32 cellular contexts compared by ENCODE assay signal in genomic region chr1:11643782-11644181, GRCh38. TPM values are rescaled to one million over a fixed set of nuclear protein-coding genes. Genes with fewer than 3 reads are reported as not detected.
"Had no signal": no experiment of that assay in that cellular context is flagged by ENCODE, and none has a peak within 500 bp of the region (broad histone marks: within the 10 kb centered on the region; RNA-seq: fewer than 3 reads in every experiment).

No MANE protein-coding gene starts in this region.

- H3K4me3 Mint-ChIP-seq: activated CD4-positive, alpha-beta memory T cell treated with anti-CD3 and anti-CD28 coated beads for 36 hours; activated CD4-positive, alpha-beta T cell treated with anti-CD3 and anti-CD28 coated beads for 36 hours; activated CD4-positive, alpha-beta T cell treated with anti-CD3 and anti-CD28 coated beads, Interleukin-2, amount 10 ng/mL, durations not matched to agents 24 days and 14 days; activated CD8-positive, alpha-beta memory T cell treated with anti-CD3 and anti-CD28 coated beads, Interleukin-2, amount 10 ng/mL, durations not matched to agents 7 days and 5 days; activated CD8-positive, alpha-beta T cell treated with anti-CD3 and anti-CD28 coated beads, Interleukin-2, amount 10 ng/mL, durations not matched to agents 7 days and 5 days; activated naive CD4-positive, alpha-beta T cell treated with anti-CD3 and anti-CD28 coated beads for 36 hours; activated naive CD8-positive, alpha-beta T cell; activated T-helper 1 cell treated with anti-CD3 and anti-CD28 coated beads, Interleukin-12 subunit alpha, Interleukin-12 subunit beta, Interleukin-2, Interleukin-4 antibody, amounts not matched to agents 30 ng/mL and 10 ng/mL and 1 ng/mL, durations not matched to agents 14 hours and 24 hours and 36 hours; central memory CD8-positive, alpha-beta T cell; dendritic cell treated with granulocyte-macrophage colony-stimulating factor and Interleukin-4, amounts not matched to agents 40 ng/mL and 50 ng/mL, for 4 days; endodermal cell had no signal

- H3K27ac Mint-ChIP-seq: activated CD4-positive, alpha-beta memory T cell treated with anti-CD3 and anti-CD28 coated beads for 36 hours; activated CD4-positive, alpha-beta T cell treated with anti-CD3 and anti-CD28 coated beads for 36 hours; activated CD4-positive, alpha-beta T cell treated with anti-CD3 and anti-CD28 coated beads, Interleukin-2, amount 10 ng/mL, durations not matched to agents 24 days and 14 days; activated CD8-positive, alpha-beta memory T cell treated with anti-CD3 and anti-CD28 coated beads, Interleukin-2, amount 10 ng/mL, durations not matched to agents 7 days and 5 days; activated CD8-positive, alpha-beta T cell treated with anti-CD3 and anti-CD28 coated beads, Interleukin-2, amount 10 ng/mL, durations not matched to agents 7 days and 5 days; activated naive CD4-positive, alpha-beta T cell treated with anti-CD3 and anti-CD28 coated beads for 36 hours; activated naive CD8-positive, alpha-beta T cell; activated T-helper 1 cell treated with anti-CD3 and anti-CD28 coated beads, Interleukin-12 subunit alpha, Interleukin-12 subunit beta, Interleukin-2, Interleukin-4 antibody, amounts not matched to agents 30 ng/mL and 10 ng/mL and 1 ng/mL, durations not matched to agents 14 hours and 24 hours and 36 hours; activated T-helper 2 cell treated with anti-CD3 and anti-CD28 coated beads, Interferon-gamma antibody, Interleukin-2, Interleukin-4, amounts not matched to agents 10 μg/mL and 5 μg/mL and 100 μg/mL, durations not matched to agents 14 hours and 24 hours and 36 hours; dendritic cell treated with granulocyte-macrophage colony-stimulating factor and Interleukin-4, amounts not matched to agents 40 ng/mL and 50 ng/mL, for 4 days; endodermal cell had no signal

- H3K9me3 ChIP-seq: gastrocnemius medialis, heart left ventricle had no signal

- H3K36me3 Mint-ChIP-seq: activated CD4-positive, alpha-beta memory T cell treated with anti-CD3 and anti-CD28 coated beads for 36 hours; activated CD8-positive, alpha-beta memory T cell treated with anti-CD3 and anti-CD28 coated beads, Interleukin-2, amount 10 ng/mL, durations not matched to agents 7 days and 5 days; activated naive CD8-positive, alpha-beta T cell had no signal

- H3K36me3 ChIP-seq: brain microvascular endothelial cell, gastrocnemius medialis, heart left ventricle had no signal

- H3K9me3 Mint-ChIP-seq: activated CD4-positive, alpha-beta memory T cell treated with anti-CD3 and anti-CD28 coated beads for 36 hours; activated CD4-positive, alpha-beta T cell treated with anti-CD3 and anti-CD28 coated beads, Interleukin-2, amount 10 ng/mL, durations not matched to agents 24 days and 14 days; activated naive CD4-positive, alpha-beta T cell treated with anti-CD3 and anti-CD28 coated beads for 36 hours; activated T-helper 1 cell treated with anti-CD3 and anti-CD28 coated beads, Interleukin-12 subunit alpha, Interleukin-12 subunit beta, Interleukin-2, Interleukin-4 antibody, amounts not matched to agents 30 ng/mL and 10 ng/mL and 1 ng/mL, durations not matched to agents 14 hours and 24 hours and 36 hours; activated T-helper 2 cell treated with anti-CD3 and anti-CD28 coated beads, Interferon-gamma antibody, Interleukin-2, Interleukin-4, amounts not matched to agents 10 μg/mL and 5 μg/mL and 100 μg/mL, durations not matched to agents 14 hours and 24 hours and 36 hours; central memory CD8-positive, alpha-beta T cell; dendritic cell treated with granulocyte-macrophage colony-stimulating factor and Interleukin-4, amounts not matched to agents 40 ng/mL and 50 ng/mL, for 4 days; endodermal cell had no signal

- H3K4me3 ChIP-seq: coronary artery, dorsolateral prefrontal cortex, gastrocnemius medialis, heart left ventricle had no signal

- H3K27me3 ChIP-seq: dorsolateral prefrontal cortex, foreskin keratinocyte had no signal

- ATAC-seq: activated CD4-positive, alpha-beta T cell treated with anti-CD3 and anti-CD28 coated beads for 36 hours; activated CD8-positive, alpha-beta memory T cell treated with anti-CD3 and anti-CD28 coated beads, Interleukin-2, amount 10 ng/mL, durations not matched to agents 7 days and 5 days; activated CD8-positive, alpha-beta T cell treated with anti-CD3 and anti-CD28 coated beads, Interleukin-2, amount 10 ng/mL, durations not matched to agents 7 days and 5 days; esophagus mucosa; foreskin keratinocyte; gastrocnemius medialis; heart left ventricle had no signal

- FAIRE-seq: astrocyte, bronchial epithelial cell had no signal

- H3K4me1 Mint-ChIP-seq: activated CD4-positive, alpha-beta T cell treated with anti-CD3 and anti-CD28 coated beads for 36 hours; central memory CD8-positive, alpha-beta T cell had no signal

- H3K4me1 ChIP-seq: foreskin keratinocyte had no signal

- DNase-seq: activated CD4-positive, alpha-beta memory T cell treated with anti-CD3 and anti-CD28 coated beads for 36 hours; activated CD4-positive, alpha-beta T cell treated with anti-CD3 and anti-CD28 coated beads for 36 hours; activated CD4-positive, alpha-beta T cell treated with anti-CD3 and anti-CD28 coated beads, Interleukin-2, amount 10 ng/mL, durations not matched to agents 24 days and 14 days; activated CD4-positive, CD25-positive, alpha-beta regulatory T cell; activated CD4-positive, CD25-positive, alpha-beta regulatory T cell treated with anti-CD3 and anti-CD28 coated beads, Interleukin-2, amount 50 U/mL, for 72 hours; activated CD8-positive, alpha-beta memory T cell treated with anti-CD3 and anti-CD28 coated beads, Interleukin-2, amount 10 ng/mL, durations not matched to agents 7 days and 5 days; activated CD8-positive, alpha-beta memory T cell treated with anti-CD3 and anti-CD28 coated beads, Interleukin-2, amount 50 U/mL, for 4 hours; activated CD8-positive, alpha-beta T cell treated with anti-CD3 and anti-CD28 coated beads, Interleukin-2, amount 10 ng/mL, durations not matched to agents 7 days and 5 days; activated effector memory CD4-positive, alpha-beta T cell treated with anti-CD3 and anti-CD28 coated beads, Interleukin-2, amount 50 U/mL, for 16 hours; activated naive CD4-positive, alpha-beta T cell treated with anti-CD3 and anti-CD28 coated beads for 36 hours; activated T-cell treated with anti-CD3 and anti-CD28 coated beads, Interleukin-2, amount 50 U/mL, for 1 hour; activated T-cell treated with anti-CD3 and anti-CD28 coated beads, Interleukin-2, amount 50 U/mL, for 48 hours; amniotic stem cell; anterior cingulate cortex; brain microvascular endothelial cell; dorsolateral prefrontal cortex; effector memory CD4-positive, alpha-beta T cell; endodermal cell; foreskin keratinocyte; gastrocnemius medialis; glutamatergic neuron; heart left ventricle; T-helper 2 cell had no signal

- H3K27ac ChIP-seq: brain microvascular endothelial cell, coronary artery, dorsolateral prefrontal cortex, foreskin keratinocyte, gastrocnemius medialis, heart left ventricle had no signal

RNA-seq across cellular contexts. Expression of gene DRAXIN, which starts 47.7 kb away (rescaled TPM):
- total RNA-seq: activated CD4-positive, alpha-beta T cell treated with anti-CD3 and anti-CD28 coated beads, Interleukin-2, amount 10 ng/mL, durations not matched to agents 24 days and 14 days; activated T-helper 1 cell treated with anti-CD3 and anti-CD28 coated beads, Interleukin-12 subunit alpha, Interleukin-12 subunit beta, Interleukin-2, Interleukin-4 antibody, amounts not matched to agents 30 ng/mL and 10 ng/mL and 1 ng/mL, durations not matched to agents 14 hours and 24 hours and 36 hours; bronchial epithelial cell; foreskin keratinocyte; gastrocnemius medialis had no signal
- polyA plus RNA-seq: foreskin keratinocyte had no signal
